8 cellular contexts compared by ENCODE assay signal in genomic region chr11:113289341-113290187, GRCh38. TPM values are rescaled to one million over a fixed set of nuclear protein-coding genes. Genes with fewer than 3 reads are reported as not detected.
A peak's percentile ranks its signal among the peaks of the same experiment; 100 is the strongest.
DNase-seq lines count a peak whose midpoint lies in the region; ATAC-seq and TF ChIP-seq lines count a peak whose summit lies in the region.

No MANE protein-coding gene starts in this region.

- H2AFZ ChIP-seq in fibroblast of lung (ENCODE audit: low read length) (no peak overlapping the region), neuronal stem cell (ENCODE audit: low read length) (no peak overlapping the region)

- H3K4me1 ChIP-seq in fibroblast of lung (ENCODE audit: control insufficient read depth, extremely low read depth, insufficient read depth, low read length) (no peaks in the 10 kb centered on the region), neuronal stem cell (ENCODE audit: control insufficient read depth in 2 of 2, insufficient read depth in 1 of 2, low read depth in 1 of 2, low read length in 2 of 2) (peaks cover 0 to 8% of the 10 kb centered on the region in 2 donors), testis (no peaks in the 10 kb centered on the region)

- H3K79me1 ChIP-seq in neuronal stem cell (ENCODE audit: low read depth, low read length), result no peaks in the 10 kb centered on the region

- no peak overlapping the region for H3K9ac ChIP-seq in fibroblast of lung (ENCODE audit: insufficient read depth, low read length)
- no peak overlapping the region for H3K9ac ChIP-seq in neuronal stem cell (ENCODE audit: low read depth, low read length, poor library complexity)

- H3K4me2 ChIP-seq in fibroblast of lung (ENCODE audit: extremely low read depth, insufficient read depth, low read length), result no peak overlapping the region
- no peak overlapping the region for H3K4me2 ChIP-seq in neuronal stem cell (ENCODE audit: insufficient read depth, low read length, poor library complexity, severe bottlenecking)

- no peak overlapping the region for H2BK5ac ChIP-seq in neuronal stem cell (ENCODE audit: low read length)

- no peak overlapping the region for H3K4me3 ChIP-seq in fibroblast of lung (replicated peaks in 1 of 4; ENCODE audit: control extremely low read depth in 1 of 4, insufficient read depth in 1 of 4, low read depth in 3 of 4, low read length in 4 of 4)
- no peak overlapping the region for H3K4me3 ChIP-seq in neuronal stem cell (ENCODE audit: low read length in 2 of 2)
- no peak overlapping the region for H3K4me3 ChIP-seq in testis

- no peak overlapping the region for H2BK120ac ChIP-seq in neuronal stem cell (ENCODE audit: low read depth, low read length)

- no peaks in the 10 kb centered on the region for H4K20me1 ChIP-seq in fibroblast of lung (ENCODE audit: control insufficient read depth, extremely low read depth, insufficient read depth, low read length)

- no peaks in the 10 kb centered on the region for H3K79me2 ChIP-seq in fibroblast of lung (ENCODE audit: control insufficient read depth, insufficient read depth, low read length)

- H4K8ac ChIP-seq in neuronal stem cell (ENCODE audit: low read depth, low read length), result no peak overlapping the region

- no peak overlapping the region for H3K4ac ChIP-seq in neuronal stem cell (ENCODE audit: low read length)

- TF ChIP-seq CTCF in fibroblast of lung (conservative IDR thresholded peaks at IDR 0.05 in 1 of 2, IDR thresholded peaks at IDR 0.05 in 1 of 2; ENCODE audit: low read depth in 1 of 2, low read length in 2 of 2), result peak; percentile 97 to 98
- peak; percentile 52 to 72 (median 71) for TF ChIP-seq CTCF in testis (IDR thresholded peaks at IDR 0.05)

- H2BK15ac ChIP-seq in neuronal stem cell (ENCODE audit: low read length), result no peak overlapping the region

- H3K27me3 ChIP-seq in fibroblast of lung (ENCODE audit: control insufficient read depth, insufficient read depth, low read length) (no peaks in the 10 kb centered on the region), neuronal stem cell (ENCODE audit: control insufficient read depth in 3 of 3, insufficient read depth in 3 of 3, low read depth in 1 of 3, low read length in 3 of 3) (no peaks in the 10 kb centered on the region), testis (no peaks in the 10 kb centered on the region)

- TF ChIP-seq POLR2A in testis (IDR thresholded peaks at IDR 0.05), result no peak

- peak overlapping the region; percentile 44 for H3K18ac ChIP-seq in neuronal stem cell (ENCODE audit: low read length)

- H2AK5ac ChIP-seq in neuronal stem cell (ENCODE audit: low read depth, low read length), result peak overlapping the region; percentile 51

- H4K91ac ChIP-seq in neuronal stem cell (ENCODE audit: low read depth, low read length, poor library complexity), result no peak overlapping the region

- DNase-seq in Caki2 (ENCODE audit: low read depth) (peak; percentile 30), NOMO-1 treated with dmso at 0.1 percent for 144 hours (lab: John Stamatoyannopoulos, UW; ENCODE audit: unreplicated experiment) (peak; percentile 6), activated T-cell treated with anti-CD3 and anti-CD28 coated beads for 48 hours (ENCODE audit: low read depth) (peak; percentile 59), fibroblast of lung (ENCODE audit: low read depth in 2 of 2) (peak; percentile 16 to 53), neuronal stem cell (ENCODE audit: low spot score) (peak; percentile 65), testis (peak; percentile 68)

- H3K36me3 ChIP-seq in fibroblast of lung (ENCODE audit: control insufficient read depth, insufficient read depth, low read length) (no peaks in the 10 kb centered on the region), neuronal stem cell (replicated peaks in 1 of 2; ENCODE audit: control insufficient read depth in 2 of 2, insufficient read depth in 2 of 2, low read length in 2 of 2) (no peaks in the 10 kb centered on the region), testis (ENCODE audit: low read depth, missing control alignments) (no peaks in the 10 kb centered on the region)

- H3K9me3 ChIP-seq in fibroblast of lung (ENCODE audit: control insufficient read depth, insufficient read depth, low read depth, low read length), result no peaks in the 10 kb centered on the region
- no peaks in the 10 kb centered on the region for H3K9me3 ChIP-seq in neuronal stem cell (replicated peaks in 1 of 2; ENCODE audit: control insufficient read depth in 2 of 2, insufficient read depth in 1 of 2, low read depth in 1 of 2, low read length in 2 of 2)
- no peaks in the 10 kb centered on the region for H3K9me3 ChIP-seq in testis

- in situ Hi-C loops in Caki2 (cut with HindIII; ENCODE audit: low pct_unique_long_range_greater_than_20kb, low sequenced_read_pairs), result no loop called here

- ATAC-seq in GM19395 (IDR thresholded peaks at IDR 0.05; ENCODE audit: unreplicated experiment) (peak; percentile 89), HG03457 (IDR thresholded peaks at IDR 0.05; ENCODE audit: unreplicated experiment) (peak; percentile 79)

- H3K14ac ChIP-seq in neuronal stem cell (ENCODE audit: low read length), result no peak overlapping the region

- no CpG with 5 or more reads among the region's 13 CpGs for WGBS in neuronal stem cell (ENCODE audit: extremely low coverage in 2 of 2, insufficient read length in 2 of 2, insufficient replicate concordance in 1 of 2), 2 donors
- WGBS in testis, 2 donors, result 77 to 78% methylated on average over 11 to 13 of the region's 13 CpGs

- H3K27ac ChIP-seq in fibroblast of lung (ENCODE audit: insufficient read depth, low read length), result no peak overlapping the region
- no peak overlapping the region for H3K27ac ChIP-seq in neuronal stem cell (replicated peaks; ENCODE audit: low read length)
- no peak overlapping the region for H3K27ac ChIP-seq in testis

- intact Hi-C loops in testis (cut with DNase I; ENCODE audit: low total_unique reads), result loop anchor here (10.0 kb wide), 1 partner anchor 705 kb away; no protein-coding TSS in a partner anchor

- H2BK12ac ChIP-seq in neuronal stem cell (ENCODE audit: low read length), result peak overlapping the region; percentile 89

- H3K23ac ChIP-seq in neuronal stem cell (ENCODE audit: low read depth, low read length, poor library complexity), result no peak overlapping the region

RNA-seq across cellular contexts. Expression of gene TTC12, which starts 24.8 kb away (rescaled TPM):
- 7.8 and 16.5 TPM in 2 replicates for total RNA-seq in Caki2 (2014; rRNA removed; shearing (Covaris generic); ENCODE audit: low replicate concordance)
- 11.9 and 23.1 TPM in 2 replicates for total RNA-seq in fibroblast of lung
- 9.9 and 13.4 TPM in 2 replicates for polyA plus RNA-seq in fibroblast of lung
- polyA plus RNA-seq in fibroblast of lung (2012), result 5.2 and 11.0 TPM in 2 replicates
- 12.3 and 19.7 TPM in 2 replicates for polyA minus RNA-seq in fibroblast of lung (ENCODE audit: low replicate concordance)
- polyA plus RNA-seq in neuronal stem cell (2013, experiment 1 of 2), result 14.7 TPM
- polyA plus RNA-seq in neuronal stem cell (2013, experiment 2 of 2), result 14.2 TPM
- 10 to 100 TPM; 42.1 to 81.3 TPM for total RNA-seq in testis
- polyA plus RNA-seq in testis (ENCODE audit: insufficient read depth, low read depth, low replicate concordance), result 123 TPM

Comparison
In these comparisons a context has a peak if more than half of its experiments do, and no peak if none do; other contexts are left out.
1. DNase-seq: peak in every context shown above with its lines; median percentile 68 in testis; 65 in neuronal stem cell; 59 in activated T-cell treated with anti-CD3 and anti-CD28 coated beads for 48 hours; 34 in fibroblast of lung; 30 in Caki2; 6 in NOMO-1 treated with dmso at 0.1 percent for 144 hours.